27 cellular contexts compared by ENCODE assay signal in genomic region chr5:36600847-36601527, GRCh38. TPM values are rescaled to one million over a fixed set of nuclear protein-coding genes. Genes with fewer than 3 reads are reported as not detected.
A peak's percentile ranks its signal among the peaks of the same experiment; 100 is the strongest.
DNase-seq lines count a peak whose midpoint lies in the region; ATAC-seq, FAIRE-seq and TF ChIP-seq lines count a peak whose summit lies in the region.
"Had no signal": no experiment of that assay in that cellular context is flagged by ENCODE, and none has a peak within 500 bp of the region (broad histone marks: within the 10 kb centered on the region; RNA-seq: fewer than 3 reads in every experiment).

No MANE protein-coding gene starts in this region.

- TF ChIP-seq CTCF in HEK293 (tag by site-specific recombination; IDR thresholded peaks at IDR 0.05) (no peak), WTC11 (IDR thresholded peaks at IDR 0.05) (no peak), D721Med (IDR thresholded peaks at IDR 0.05; ENCODE audit: insufficient read depth, missing control alignments) (no peak)

- no peak overlapping the region for H4K8ac ChIP-seq in mesenchymal stem cell (ENCODE audit: low read length)

- H2BK120ac ChIP-seq in mesenchymal stem cell (ENCODE audit: low read depth, low read length), result no peak overlapping the region

- no peak overlapping the region for H4K91ac ChIP-seq in mesenchymal stem cell (ENCODE audit: low read length)

- H3K27ac ChIP-seq in HEK293 (ENCODE audit: extremely low read depth, low read depth, low read length) (no peak overlapping the region), epithelial cell of prostate (peak overlapping the region; percentile 55), mesenchymal stem cell (ENCODE audit: low read length, poor library complexity, severe bottlenecking) (no peak overlapping the region)
- H3K27ac ChIP-seq: GM23248, left lung had no signal

- no peak overlapping the region for H3K14ac ChIP-seq in mesenchymal stem cell (ENCODE audit: low read length in 2 of 2)

- no peaks in the 10 kb centered on the region for H3K27me3 ChIP-seq in mesenchymal stem cell (ENCODE audit: control insufficient read depth in 1 of 2, insufficient read depth in 1 of 2, low read length in 2 of 2)

- H3K9me3 ChIP-seq in HEK293 (ENCODE audit: control insufficient read depth, insufficient read depth, low read depth, low read length), result no peaks in the 10 kb centered on the region
- H3K9me3 ChIP-seq in mesenchymal stem cell (ENCODE audit: control insufficient read depth, low read length), result no peaks in the 10 kb centered on the region
- H3K9me3 ChIP-seq: left lung had no signal

- no peak overlapping the region for H3K4ac ChIP-seq in mesenchymal stem cell (ENCODE audit: low read depth in 1 of 2, low read length in 2 of 2)

- peak overlapping the region; percentile 61 for H3K9ac ChIP-seq in mesenchymal stem cell (ENCODE audit: low read length)
- H3K9ac ChIP-seq: GM23248 had no signal

- peaks cover 6% of the 10 kb centered on the region for H3K4me1 ChIP-seq in HEK293 (ENCODE audit: control insufficient read depth, insufficient read depth, low read length)
- no peaks in the 10 kb centered on the region for H3K4me1 ChIP-seq in mesenchymal stem cell (ENCODE audit: control insufficient read depth, insufficient read depth, low read depth, low read length)

- no peak overlapping the region for H2BK5ac ChIP-seq in mesenchymal stem cell (ENCODE audit: low read depth, low read length, poor library complexity, severe bottlenecking)

- no peak overlapping the region for H2BK12ac ChIP-seq in mesenchymal stem cell (ENCODE audit: low read length in 2 of 2)

- H3K23ac ChIP-seq in mesenchymal stem cell (ENCODE audit: low read length in 2 of 2), result no peak overlapping the region

- H3K18ac ChIP-seq in mesenchymal stem cell (ENCODE audit: low read depth in 1 of 2, low read length in 2 of 2), result no peak overlapping the region

- no peak overlapping the region for H3K4me3 Mint-ChIP-seq in WTC11
- H3K4me3 Mint-ChIP-seq: activated CD8-positive, alpha-beta T cell treated with anti-CD3 and anti-CD28 coated beads for 36 hours; activated naive CD8-positive, alpha-beta T cell; CD4-positive, alpha-beta memory T cell; immature natural killer cell; naive thymus-derived CD4-positive, alpha-beta T cell; stimulated activated naive CD8-positive, alpha-beta T cell treated with anti-CD3 and anti-CD28 coated beads, Interleukin-15, Interleukin-2, amounts not matched to agents 100 ng/mL and 50 ng/mL, for 24 hours had no signal

- H2BK15ac ChIP-seq in mesenchymal stem cell (ENCODE audit: low read depth, poor library complexity, severe bottlenecking), result no peak overlapping the region

- CTCF ChIA-PET in HEK293 (lab: Yijun Ruan, JAX), result interaction anchor here (0.8 to 3.7 kb wide), 4 partner anchors 10 to 397 kb away, joined by 3 to 14 read pairs (median 4); no protein-coding TSS in a partner anchor
- CTCF ChIA-PET in WTC11 (lab: Charles Lee), result interaction anchor here (1.9 kb wide), 1 partner anchor 89 kb away, joined by 7 read pairs; no protein-coding TSS in a partner anchor

- POLR2A ChIA-PET in HEK293 (lab: Yijun Ruan, JAX) (no interaction called here), WTC11 (lab: Charles Lee) (no interaction called here)

- no peak for FAIRE-seq in D721Med (lab: Jason Lieb, UNC)
- FAIRE-seq: A204.1 had no signal

- H3K4me2 ChIP-seq in mesenchymal stem cell (ENCODE audit: low read length, poor library complexity, severe bottlenecking), result no peak overlapping the region

- H2AFZ ChIP-seq in mesenchymal stem cell (ENCODE audit: low read depth, low read length), result no peak overlapping the region
- H2AFZ ChIP-seq: GM23248 had no signal

- DNase-seq in WTC11 (ENCODE audit: low spot score) (no peak), epithelial cell of prostate (ENCODE audit: low read depth, low spot score) (no peak), mesenchymal stem cell (no peak), D721Med (ENCODE audit: insufficient read length, low spot score) (no peak), amniotic stem cell (lab: John Stamatoyannopoulos, UW) (no peak), NCI-H2196 treated with DMSO at 0.1 percent for 48 hours (lab: John Stamatoyannopoulos, UW; ENCODE audit: unreplicated experiment) (no peak)
- DNase-seq: activated CD4-positive, alpha-beta T cell treated with anti-CD3 and anti-CD28 coated beads for 1 hour; activated CD8-positive, alpha-beta T cell treated with anti-CD3 and anti-CD28 coated beads for 36 hours; CD4-positive, alpha-beta memory T cell; DMS 273 treated with DMSO at 0.1 percent for 48 hours; immature natural killer cell; left lung; naive thymus-derived CD4-positive, alpha-beta T cell; NCI-H1092 treated with DMSO at 0.1 percent for 48 hours; NCI-H2029 treated with DMSO at 0.1 percent for 48 hours; NCI-H345; NCI-H82; T-helper 2 cell; trophoblast cell had no signal

- H3K36me3 Mint-ChIP-seq in WTC11, result no peaks in the 10 kb centered on the region
- H3K36me3 Mint-ChIP-seq: activated naive CD8-positive, alpha-beta T cell; CD4-positive, alpha-beta memory T cell; immature natural killer cell; naive thymus-derived CD4-positive, alpha-beta T cell had no signal

- H3K36me3 ChIP-seq in HEK293 (ENCODE audit: control insufficient read depth in 2 of 2, insufficient read depth in 1 of 2, low read length in 2 of 2) (no peaks in the 10 kb centered on the region), mesenchymal stem cell (ENCODE audit: control insufficient read depth in 1 of 2, insufficient read depth in 2 of 2, low read depth in 1 of 2, low read length in 2 of 2) (no peaks in the 10 kb centered on the region)
- H3K36me3 ChIP-seq: left lung had no signal

- H3K4me3 ChIP-seq in HEK293 (ENCODE audit: low read depth, low read length) (no peak overlapping the region), mesenchymal stem cell (ENCODE audit: insufficient read depth in 1 of 2, low read depth in 1 of 2, low read length in 2 of 2) (no peak overlapping the region)
- H3K4me3 ChIP-seq: GM23248, left lung had no signal

- no peak overlapping the region for H2AK5ac ChIP-seq in mesenchymal stem cell (ENCODE audit: low read length, severe bottlenecking)

- no peaks in the 10 kb centered on the region for H3K27me3 Mint-ChIP-seq in WTC11 (ENCODE audit: low read depth)

- no peak for ATAC-seq in WTC11
- ATAC-seq in HG02642 (IDR thresholded peaks at IDR 0.05; ENCODE audit: poor library complexity, unreplicated experiment), result no peak
- ATAC-seq: activated CD8-positive, alpha-beta T cell treated with anti-CD3 and anti-CD28 coated beads for 36 hours; left lung; naive thymus-derived CD4-positive, alpha-beta T cell; SK-N-SH treated with all-trans-retinoic acid at 6 μM for 48 hours had no signal

- peak overlapping the region; percentile 43; the same call in 1 of the 2 replicates for H3K27ac Mint-ChIP-seq in WTC11
- H3K27ac Mint-ChIP-seq: activated CD8-positive, alpha-beta T cell treated with anti-CD3 and anti-CD28 coated beads for 36 hours; activated naive CD8-positive, alpha-beta T cell; CD4-positive, alpha-beta memory T cell; immature natural killer cell; naive thymus-derived CD4-positive, alpha-beta T cell; stimulated activated naive CD8-positive, alpha-beta T cell treated with anti-CD3 and anti-CD28 coated beads, Interleukin-15, Interleukin-2, amounts not matched to agents 100 ng/mL and 50 ng/mL, for 24 hours had no signal

- 69% methylated on average over 4 of the region's 6 CpGs for WGBS in mesenchymal stem cell

- H3K9me3 Mint-ChIP-seq in WTC11, result no peaks in the 10 kb centered on the region
- H3K9me3 Mint-ChIP-seq: activated CD8-positive, alpha-beta T cell treated with anti-CD3 and anti-CD28 coated beads for 36 hours; stimulated activated naive CD8-positive, alpha-beta T cell treated with anti-CD3 and anti-CD28 coated beads, Interleukin-15, Interleukin-2, amounts not matched to agents 100 ng/mL and 50 ng/mL, for 24 hours had no signal

- peaks cover 77% of the 10 kb centered on the region for H3K4me1 Mint-ChIP-seq in WTC11

- no peaks in the 10 kb centered on the region for H3K79me1 ChIP-seq in mesenchymal stem cell (replicated peaks; ENCODE audit: low read length, poor library complexity, severe bottlenecking)

TF ChIP-seq in HEK293, 187 proteins besides CTCF, POLR2A, EP300 and RAD21 (continues in another document):
- TF ChIP-seq, protein P1, sequence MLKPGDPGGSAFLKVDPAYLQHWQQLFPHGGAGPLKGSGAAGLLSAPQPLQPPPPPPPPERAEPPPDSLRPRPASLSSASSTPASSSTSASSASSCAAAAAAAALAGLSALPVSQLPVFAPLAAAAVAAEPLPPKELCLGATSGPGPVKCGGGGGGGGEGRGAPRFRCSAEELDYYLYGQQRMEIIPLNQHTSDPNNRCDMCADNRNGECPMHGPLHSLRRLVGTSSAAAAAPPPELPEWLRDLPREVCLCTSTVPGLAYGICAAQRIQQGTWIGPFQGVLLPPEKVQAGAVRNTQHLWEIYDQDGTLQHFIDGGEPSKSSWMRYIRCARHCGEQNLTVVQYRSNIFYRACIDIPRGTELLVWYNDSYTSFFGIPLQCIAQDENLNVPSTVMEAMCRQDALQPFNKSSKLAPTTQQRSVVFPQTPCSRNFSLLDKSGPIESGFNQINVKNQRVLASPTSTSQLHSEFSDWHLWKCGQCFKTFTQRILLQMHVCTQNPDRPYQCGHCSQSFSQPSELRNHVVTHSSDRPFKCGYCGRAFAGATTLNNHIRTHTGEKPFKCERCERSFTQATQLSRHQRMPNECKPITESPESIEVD (tag by site-specific recombination; IDR thresholded peaks at IDR 0.05), result peak; percentile 78
- TF ChIP-seq ZNF530 (tag by site-specific recombination; IDR thresholded peaks at IDR 0.05; ENCODE audit: low read depth) (no peak), ZNF404 (tag by site-specific recombination; IDR thresholded peaks at IDR 0.05) (no peak), ZNF830 (tag by site-specific recombination; IDR thresholded peaks at IDR 0.05; ENCODE audit: low read depth) (no peak)

TF ChIP-seq in WTC11, 78 proteins besides CTCF, POLR2A, EP300 and RAD21 (continues in another document):
- no peak for TF ChIP-seq ZNF425 (CRISPR knock-in tag; conservative IDR thresholded peaks at IDR 0.05)
- TF ChIP-seq CREB1 (CRISPR knock-in tag; IDR thresholded peaks at IDR 0.05), result no peak

RNA-seq across cellular contexts. Expression of gene SLC1A3, which starts 5.4 kb away (rescaled TPM):
- 45.9 to 77.9 TPM (median 53.8 TPM) in 3 replicates for total RNA-seq in WTC11 (2021)
- not detected for polyA plus RNA-seq in mesenchymal stem cell (2013, experiment 1 of 2)
- 0.04 TPM for polyA plus RNA-seq in mesenchymal stem cell (2013, experiment 2 of 2)
- total RNA-seq: OCI-LY7 had no signal
- polyA plus RNA-seq: CD4-positive, alpha-beta memory T cell; naive thymus-derived CD4-positive, alpha-beta T cell had no signal
